ENCODE assay signal across 21 cellular contexts in the genomic region with DNA sequence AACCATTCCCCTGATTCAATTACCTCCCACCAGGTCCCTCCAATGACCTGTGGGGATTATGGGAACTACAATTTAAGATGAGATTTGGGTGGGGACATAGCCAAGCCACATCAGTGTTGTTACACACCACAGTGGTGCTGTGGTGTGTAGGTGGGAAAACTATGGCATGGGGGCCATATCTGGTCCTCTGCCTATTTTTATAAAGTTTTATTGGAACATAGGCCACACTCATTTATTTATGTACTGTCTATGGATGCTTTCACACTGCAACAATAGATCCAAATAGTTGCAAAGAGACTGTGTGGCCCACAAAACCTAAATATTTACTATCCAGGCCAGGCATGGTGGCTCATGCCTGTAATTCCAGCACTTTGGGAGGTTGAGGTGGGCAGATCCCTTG. TPM values are rescaled to one million over a fixed set of nuclear protein-coding genes. Genes with fewer than 3 reads are reported as not detected.
A peak's percentile ranks its signal among the peaks of the same experiment; 100 is the strongest.
DNase-seq lines count a peak whose midpoint lies in the region; ATAC-seq, FAIRE-seq and TF ChIP-seq lines count a peak whose summit lies in the region.
"Had no signal": no experiment of that assay in that cellular context is flagged by ENCODE, and none has a peak within 500 bp of the region (broad histone marks: within the 10 kb centered on the region; RNA-seq: fewer than 3 reads in every experiment).

No MANE protein-coding gene starts in this region.

- TF ChIP-seq RAD21 in IMR-90 (IDR thresholded peaks at IDR 0.05; ENCODE audit: low read length) = no peak

- no peak overlapping the region for H3K23ac ChIP-seq in IMR-90 (ENCODE audit: low read depth, low read length)

- TF ChIP-seq CTCF in IMR-90 (conservative IDR thresholded peaks at IDR 0.05; ENCODE audit: low read depth, low read length) (no peak), ascending aorta (IDR thresholded peaks at IDR 0.05) (no peak), keratinocyte (optimal IDR thresholded peaks at IDR 0.05 in 1 of 3, IDR thresholded peaks at IDR 0.05 in 1 of 3, conservative IDR thresholded peaks at IDR 0.05 in 1 of 3; ENCODE audit: extremely low read depth in 1 of 3, insufficient read depth in 2 of 3, low read length in 3 of 3) (no peak), tibial artery (IDR thresholded peaks at IDR 0.05) (no peak), upper lobe of right lung (IDR thresholded peaks at IDR 0.05) (no peak)

- H3K27ac ChIP-seq in IMR-90 (ENCODE audit: insufficient read depth, low read length) (no peak overlapping the region), ascending aorta (peak overlapping the region; percentile 72 to 82), keratinocyte (ENCODE audit: control insufficient read depth, insufficient read depth, low read length) (peak overlapping the region; percentile 10), tibial artery (peak overlapping the region; percentile 28 to 35), upper lobe of right lung (no peak overlapping the region)
- H3K27ac ChIP-seq: KMS-11 had no signal

- TF ChIP-seq POLR2A in IMR-90 (IDR thresholded peaks at IDR 0.05; ENCODE audit: low read depth, low read length) = no peak

- no peak overlapping the region for H3K56ac ChIP-seq in IMR-90 (ENCODE audit: extremely low read depth, insufficient read depth, low read length)

- ATAC-seq in IMR-90 (ENCODE audit: low read depth) (no peak), GM21360 (IDR thresholded peaks at IDR 0.05; ENCODE audit: unreplicated experiment) (no peak), upper lobe of right lung (no peak)
- ATAC-seq: HCT116, Right ventricle myocardium inferior had no signal

- CTCF ChIA-PET in IMR-90 (lab: Yijun Ruan, JAX) = no interaction called here

- no peak overlapping the region for H3K14ac ChIP-seq in IMR-90 (replicated peaks; ENCODE audit: low read depth, low read length)

- no peak overlapping the region for H2BK5ac ChIP-seq in IMR-90 (ENCODE audit: low read depth, low read length, poor library complexity, severe bottlenecking)

- no peak for DNase-seq in IMR-90
- no peak for DNase-seq in ascending aorta (ENCODE audit: low spot score in 2 of 2)
- DNase-seq in keratinocyte (ENCODE audit: low read depth, low spot score) = no peak
- no peak for DNase-seq in tibial artery
- no peak for DNase-seq in H7
- DNase-seq in T-helper 2 cell treated with Interferon-gamma antibody and Interleukin-4, amounts not matched to agents 5 μg/mL and 100 μg/mL, for 36 hours (ENCODE audit: low spot score) = no peak
- DNase-seq in upper lobe of right lung = no peak
- DNase-seq: CD4-positive, CD25-positive, alpha-beta regulatory T cell; COR-L47; DMS153; GDM1; NCI-H1417 treated with DMSO at 0.1 percent for 48 hours; NCI-H187 treated with DMSO at 0.1 percent for 48 hours; NCI-H345; NCI-H524 treated with DMSO at 0.1 percent for 48 hours; SW 1271 had no signal

- no peak overlapping the region for H4K8ac ChIP-seq in IMR-90 (ENCODE audit: low read depth in 2 of 2, low read length in 2 of 2)

- peak overlapping the region; percentile 13; the same call in 1 of the 2 replicates for H3K4ac ChIP-seq in IMR-90 (ENCODE audit: low read depth, low read length)

- H3K9me1 ChIP-seq in IMR-90 (ENCODE audit: insufficient read depth, low read length) (peaks cover 25% of the 10 kb centered on the region), keratinocyte (ENCODE audit: control insufficient read depth, extremely low read depth, insufficient read depth, low read length) (peaks cover 23% of the 10 kb centered on the region)

- in situ Hi-C loops in IMR-90 (cut with MboI; ENCODE audit: low sequenced_read_pairs) = no loop called here

- H2BK15ac ChIP-seq in IMR-90 (ENCODE audit: low read depth, low read length) = no peak overlapping the region

- H2AK5ac ChIP-seq in IMR-90 (ENCODE audit: low read depth, low read length) = 0 out of 2 replicates have a peak overlapping the region, but pooled peaks have one; percentile 6

- no peak overlapping the region for H3K4me2 ChIP-seq in IMR-90 (ENCODE audit: low read depth, low read length)
- H3K4me2 ChIP-seq in keratinocyte (ENCODE audit: control insufficient read depth, extremely low read depth, insufficient read depth, low read depth, low read length) = no peak overlapping the region
- H3K4me2 ChIP-seq: KMS-11 had no signal

- no peak overlapping the region for H2BK20ac ChIP-seq in IMR-90 (ENCODE audit: low read depth, low read length)

- peaks cover 1% of the 10 kb centered on the region; the same call in 1 of the 2 replicates for H3K36me3 ChIP-seq in IMR-90 (ENCODE audit: control insufficient read depth, insufficient read depth, low read length)
- peaks cover 0 to 4% of the 10 kb centered on the region in 2 donors for H3K36me3 ChIP-seq in ascending aorta
- H3K36me3 ChIP-seq in keratinocyte (ENCODE audit: control insufficient read depth in 2 of 2, extremely low read depth in 1 of 2, insufficient read depth in 2 of 2, low read length in 2 of 2) = peaks cover 10 to 55% of the 10 kb centered on the region in 2 experiments
- no peaks in the 10 kb centered on the region for H3K36me3 ChIP-seq in tibial artery
- H3K36me3 ChIP-seq in H7 (replicated peaks; ENCODE audit: control insufficient read depth, insufficient read depth, low read length) = no peaks in the 10 kb centered on the region
- H3K36me3 ChIP-seq in upper lobe of right lung = no peaks in the 10 kb centered on the region

- H3K27ac Mint-ChIP-seq in T-helper 2 cell treated with Interferon-gamma antibody and Interleukin-4, amounts not matched to agents 5 μg/mL and 100 μg/mL, for 36 hours = no peak overlapping the region
- H3K27ac Mint-ChIP-seq: B cell; CD4-positive, CD25-positive, alpha-beta regulatory T cell had no signal

- H3K4me1 ChIP-seq in IMR-90 (ENCODE audit: control insufficient read depth, insufficient read depth, low read length) = peaks cover 35% of the 10 kb centered on the region
- peaks cover 4 to 45% of the 10 kb centered on the region in 2 donors for H3K4me1 ChIP-seq in ascending aorta
- H3K4me1 ChIP-seq in keratinocyte (ENCODE audit: control insufficient read depth, extremely low read depth, insufficient read depth, low read length) = peaks cover 90% of the 10 kb centered on the region
- H3K4me1 ChIP-seq in tibial artery = peaks cover 0 to 85% (median 46%) of the 10 kb centered on the region in 4 donors
- H3K4me1 ChIP-seq in upper lobe of right lung = peaks cover 37% of the 10 kb centered on the region

- H4K5ac ChIP-seq in IMR-90 (ENCODE audit: low read depth, low read length) = no peak overlapping the region

- dilution Hi-C loops in IMR-90 (cut with HindIII; ENCODE audit: low sequenced_read_pairs, unreplicated experiment) (no loop called here), keratinocyte (cut with MboI; ENCODE audit: extremely low pct_ligation_motif_present, low sequenced_read_pairs) (no loop called here)

- peaks cover 29 to 72% of the 10 kb centered on the region in 2 experiments; a peak in 3 of 4 replicates for H3K79me1 ChIP-seq in IMR-90 (ENCODE audit: low read depth in 1 of 2, low read length in 2 of 2)

- H2AFZ ChIP-seq in IMR-90 (replicated peaks; ENCODE audit: low read length, poor library complexity) (no peak overlapping the region), keratinocyte (ENCODE audit: control insufficient read depth, low read length) (no peak overlapping the region)

- H3K4me3 ChIP-seq in IMR-90 (ENCODE audit: insufficient read depth, low read depth, low read length) (no peak overlapping the region), ascending aorta (no peak overlapping the region), keratinocyte (ENCODE audit: control insufficient read depth in 2 of 3, extremely low read depth in 1 of 3, insufficient read depth in 2 of 3, low read depth in 1 of 3, low read length in 3 of 3) (no peak overlapping the region), tibial artery (no peak overlapping the region), H7 (ENCODE audit: insufficient read depth, low read depth, low read length) (no peak overlapping the region), upper lobe of right lung (no peak overlapping the region)

- H4K20me1 ChIP-seq in IMR-90 (ENCODE audit: insufficient read depth, low read length) = peaks cover 25% of the 10 kb centered on the region
- H4K20me1 ChIP-seq in keratinocyte (ENCODE audit: control insufficient read depth, extremely low read depth, insufficient read depth, low read length) = peaks cover 73% of the 10 kb centered on the region

- H3K9me3 Mint-ChIP-seq in T-helper 2 cell treated with Interferon-gamma antibody and Interleukin-4, amounts not matched to agents 5 μg/mL and 100 μg/mL, for 36 hours = no peaks in the 10 kb centered on the region
- H3K9me3 Mint-ChIP-seq: CD4-positive, CD25-positive, alpha-beta regulatory T cell had no signal

- H3K9me3 ChIP-seq in IMR-90 (ENCODE audit: control insufficient read depth, insufficient read depth, low read length) (no peaks in the 10 kb centered on the region), ascending aorta (no peaks in the 10 kb centered on the region), keratinocyte (ENCODE audit: control insufficient read depth, low read depth, low read length) (no peaks in the 10 kb centered on the region), tibial artery (no peaks in the 10 kb centered on the region), upper lobe of right lung (no peaks in the 10 kb centered on the region)

- no peak overlapping the region for H2AK9ac ChIP-seq in IMR-90 (replicated peaks; ENCODE audit: low read depth, low read length, poor library complexity)

- no peak overlapping the region for H4K91ac ChIP-seq in IMR-90 (ENCODE audit: insufficient read depth, low read depth, low read length)

- POLR2A ChIA-PET in IMR-90 (lab: Charles Lee; ENCODE audit: unreplicated experiment) = interaction anchor here (0.7 kb wide), 1 partner anchor 930 kb away, joined by 4 read pairs; no protein-coding TSS in a partner anchor

- H3K9ac ChIP-seq in IMR-90 (ENCODE audit: low read depth, low read length) = no peak overlapping the region
- no peak overlapping the region for H3K9ac ChIP-seq in keratinocyte (ENCODE audit: control insufficient read depth, extremely low read depth, insufficient read depth, low read length)
- H3K9ac ChIP-seq: KMS-11 had no signal

- no peak overlapping the region for H3K18ac ChIP-seq in IMR-90 (ENCODE audit: low read depth, low read length)

- H3K36me3 Mint-ChIP-seq in T-helper 2 cell treated with Interferon-gamma antibody and Interleukin-4, amounts not matched to agents 5 μg/mL and 100 μg/mL, for 36 hours (ENCODE audit: low read depth) = no peaks in the 10 kb centered on the region

- H2BK120ac ChIP-seq in IMR-90 (ENCODE audit: low read depth, low read length) = no peak overlapping the region

- no peak overlapping the region for H3K4me3 Mint-ChIP-seq in T-helper 2 cell treated with Interferon-gamma antibody and Interleukin-4, amounts not matched to agents 5 μg/mL and 100 μg/mL, for 36 hours
- H3K4me3 Mint-ChIP-seq: B cell; CD4-positive, CD25-positive, alpha-beta regulatory T cell had no signal

- BruUV-seq in IMR-90 (replicated peaks; lab: Mats Ljungman, UMichigan) = no TSS peak

- intact Hi-C loops in IMR-90 (cut with micrococcal nuclease) = no loop called here
- intact Hi-C loops in ascending aorta (cut with DNase I) = loop anchor here (5.0 kb wide), 2 partner anchors 42 to 157 kb away; no protein-coding TSS in a partner anchor
- intact Hi-C loops in tibial artery (cut with DNase I; ENCODE audit: low total_unique reads) = no loop called here
- intact Hi-C loops in upper lobe of right lung (cut with DNase I) = no loop called here

- peaks cover 6% of the 10 kb centered on the region for H3K4me1 Mint-ChIP-seq in T-helper 2 cell treated with Interferon-gamma antibody and Interleukin-4, amounts not matched to agents 5 μg/mL and 100 μg/mL, for 36 hours (ENCODE audit: low read depth)
- H3K4me1 Mint-ChIP-seq: B cell had no signal

- H3K79me2 ChIP-seq in keratinocyte (ENCODE audit: control insufficient read depth, insufficient read depth, low read length) = peaks cover 98% of the 10 kb centered on the region

- FAIRE-seq in keratinocyte (lab: Jason Lieb, UNC) = no peak

- H3K27me3 ChIP-seq in IMR-90 (ENCODE audit: control insufficient read depth, insufficient read depth, low read length) (no peaks in the 10 kb centered on the region), ascending aorta (no peaks in the 10 kb centered on the region), keratinocyte (ENCODE audit: control insufficient read depth, extremely low read depth, insufficient read depth, low read length) (no peaks in the 10 kb centered on the region), tibial artery (no peaks in the 10 kb centered on the region), H7 (ENCODE audit: control insufficient read depth, insufficient read depth, low read length) (no peaks in the 10 kb centered on the region), upper lobe of right lung (no peaks in the 10 kb centered on the region)

- no peaks in the 10 kb centered on the region for H3K27me3 Mint-ChIP-seq in T-helper 2 cell treated with Interferon-gamma antibody and Interleukin-4, amounts not matched to agents 5 μg/mL and 100 μg/mL, for 36 hours (ENCODE audit: low read depth)
- H3K27me3 Mint-ChIP-seq: B cell; CD4-positive, CD25-positive, alpha-beta regulatory T cell had no signal

RNA-seq across cellular contexts. Expression of a gene that starts 46.4 kb away (rescaled TPM):
- 124 and 136 TPM in 2 replicates for total RNA-seq in IMR-90 (2012; rRNA removed)
- polyA plus RNA-seq in IMR-90 (2012; rRNA removed) = 78.0 and 81.4 TPM in 2 replicates
- polyA plus RNA-seq in IMR-90 (2012; cell fraction: cytosol; rRNA removed) = 22.2 and 37.9 TPM in 2 replicates
- polyA plus RNA-seq in IMR-90 (2012; cell fraction: nucleus; rRNA removed; ENCODE audit: low replicate concordance) = 338 and 411 TPM in 2 replicates
- total RNA-seq in ascending aorta = 144 TPM
- 271 to 566 TPM (median 289 TPM) in 3 replicates for polyA plus RNA-seq in keratinocyte
- 139 TPM for polyA plus RNA-seq in keratinocyte (2011; ENCODE audit: low read depth)
- 224 and 242 TPM in 2 replicates for polyA plus RNA-seq in keratinocyte (2011; cell fraction: cytosol; rRNA removed)
- polyA plus RNA-seq in keratinocyte (2011; cell fraction: nucleus; rRNA removed) = 1,762 and 1,792 TPM in 2 replicates
- 243 and 645 TPM in 2 replicates for polyA plus RNA-seq in keratinocyte (2012; ENCODE audit: low replicate concordance)
- 1,184 to 1,540 TPM (median 1,356 TPM) in 3 replicates for polyA minus RNA-seq in keratinocyte
- 873 TPM for polyA minus RNA-seq in keratinocyte (2011; cell fraction: cytosol; rRNA and poly(A)+ RNA removed)
- polyA minus RNA-seq in keratinocyte (2011; cell fraction: nucleus; rRNA and poly(A)+ RNA removed) = 2,395 and 3,178 TPM in 2 replicates
- 75.4 and 116 TPM in 2 replicates for total RNA-seq in H7 (2014; rRNA removed; shearing (Covaris generic))
- 115 TPM for total RNA-seq in upper lobe of right lung

Comparison
In these comparisons a context has a peak if more than half of its experiments do, and no peak if none do; other contexts are left out.
1. H3K27ac ChIP-seq: peak in ascending aorta (2 of 2), keratinocyte (single experiment) and tibial artery (2 of 2); none in IMR-90 (single experiment) and upper lobe of right lung (single experiment).